In genomic region chr3:37471425-37471824, GRCh38 we compare ENCODE assay signal across 33 cellular contexts. TPM values are rescaled to one million over a fixed set of nuclear protein-coding genes. Genes with fewer than 3 reads are reported as not detected.
"Had no signal": no experiment of that assay in that cellular context is flagged by ENCODE, and none has a peak within 500 bp of the region (broad histone marks: within the 10 kb centered on the region; RNA-seq: fewer than 3 reads in every experiment).

No MANE protein-coding gene starts in this region.

- H3K4me3 ChIP-seq: adrenal gland, ascending aorta, body of pancreas, breast epithelium, cardiac muscle cell had no signal

- DNase-seq: activated effector memory CD4-positive, alpha-beta T cell treated with anti-CD3 and anti-CD28 coated beads, Interleukin-2, amount 50 U/mL, for 16 hours; activated effector memory CD4-positive, alpha-beta T cell treated with Interleukin-2 at 50 U/mL for 16 hours; activated gamma-delta T cell; activated gamma-delta T cell treated with Interleukin-2 at 50 U/mL for 16 hours; activated naive CD4-positive, alpha-beta T cell; activated naive CD4-positive, alpha-beta T cell treated with anti-CD3 and anti-CD28 coated beads for 36 hours; activated naive CD4-positive, alpha-beta T cell treated with anti-CD3 and anti-CD28 coated beads, Interleukin-2, amount 10 ng/mL, durations not matched to agents 7 days and 5 days; activated naive CD4-positive, alpha-beta T cell treated with anti-CD3 and anti-CD28 coated beads, Interleukin-2, amount 50 U/mL, for 16 hours; activated naive CD4-positive, alpha-beta T cell treated with Interleukin-2 at 50 U/mL for 16 hours; activated naive CD8-positive, alpha-beta T cell treated with anti-CD3 and anti-CD28 coated beads for 36 hours; activated naive CD8-positive, alpha-beta T cell treated with anti-CD3 and anti-CD28 coated beads, Interleukin-2, amount 10 ng/mL, durations not matched to agents 7 days and 5 days; activated naive CD8-positive, alpha-beta T cell treated with anti-CD3 and anti-CD28 coated beads, Interleukin-2, amount 50 U/mL, for 24 hours; activated T-cell treated with anti-CD3 and anti-CD28 coated beads, Interleukin-2, amount 50 U/mL, for 1 hour; activated T-cell treated with anti-CD3 and anti-CD28 coated beads, Interleukin-2, amount 50 U/mL, for 24 hours; activated T-cell treated with anti-CD3 and anti-CD28 coated beads, Interleukin-2, amount 50 U/mL, for 4 hours; activated T-cell treated with anti-CD3 and anti-CD28 coated beads, Interleukin-2, amount 50 U/mL, for 48 hours; activated T-cell treated with anti-CD3 and anti-CD28 coated beads, Interleukin-2, amount 50 U/mL, for 72 hours; adrenal gland; amniotic stem cell; amygdala; anterior cingulate cortex; aorta; body of pancreas; brain microvascular endothelial cell; caudate nucleus; central memory CD4-positive, alpha-beta T cell; cerebellar nuclear complex had no signal

- H3K9me3 ChIP-seq: adrenal gland, ascending aorta, body of pancreas, breast epithelium had no signal

- H3K27me3 ChIP-seq: adrenal gland, ascending aorta, body of pancreas, brain microvascular endothelial cell, breast epithelium, cardiac muscle cell had no signal

- ATAC-seq: activated naive CD4-positive, alpha-beta T cell treated with anti-CD3 and anti-CD28 coated beads, Interleukin-2, amount 50 U/mL, for 72 hours; activated naive CD8-positive, alpha-beta T cell treated with anti-CD3 and anti-CD28 coated beads, Interleukin-2, amount 50 U/mL, for 24 hours; activated T-cell treated with anti-CD3 and anti-CD28 coated beads, Interleukin-2, amount 50 U/mL, for 4 hours; activated T-cell treated with anti-CD3 and anti-CD28 coated beads, Interleukin-2, amount 50 U/mL, for 72 hours; activated T-helper 17 cell treated with anti-CD3 and anti-CD28 coated beads, Interleukin-2, amount 50 U/mL, for 72 hours; body of pancreas had no signal

- H3K27ac ChIP-seq: ascending aorta, body of pancreas, brain microvascular endothelial cell, breast epithelium, cardiac muscle cell had no signal

- H3K4me1 ChIP-seq: body of pancreas, breast epithelium had no signal

- H3K36me3 ChIP-seq: brain microvascular endothelial cell, breast epithelium had no signal

RNA-seq across cellular contexts. Expression of gene ITGA9, which starts 19.5 kb away (rescaled TPM):
- total RNA-seq: bronchial epithelial cell had no signal
